Comparison of ENCODE assay signal across 1 cellular context in the genomic region with DNA sequence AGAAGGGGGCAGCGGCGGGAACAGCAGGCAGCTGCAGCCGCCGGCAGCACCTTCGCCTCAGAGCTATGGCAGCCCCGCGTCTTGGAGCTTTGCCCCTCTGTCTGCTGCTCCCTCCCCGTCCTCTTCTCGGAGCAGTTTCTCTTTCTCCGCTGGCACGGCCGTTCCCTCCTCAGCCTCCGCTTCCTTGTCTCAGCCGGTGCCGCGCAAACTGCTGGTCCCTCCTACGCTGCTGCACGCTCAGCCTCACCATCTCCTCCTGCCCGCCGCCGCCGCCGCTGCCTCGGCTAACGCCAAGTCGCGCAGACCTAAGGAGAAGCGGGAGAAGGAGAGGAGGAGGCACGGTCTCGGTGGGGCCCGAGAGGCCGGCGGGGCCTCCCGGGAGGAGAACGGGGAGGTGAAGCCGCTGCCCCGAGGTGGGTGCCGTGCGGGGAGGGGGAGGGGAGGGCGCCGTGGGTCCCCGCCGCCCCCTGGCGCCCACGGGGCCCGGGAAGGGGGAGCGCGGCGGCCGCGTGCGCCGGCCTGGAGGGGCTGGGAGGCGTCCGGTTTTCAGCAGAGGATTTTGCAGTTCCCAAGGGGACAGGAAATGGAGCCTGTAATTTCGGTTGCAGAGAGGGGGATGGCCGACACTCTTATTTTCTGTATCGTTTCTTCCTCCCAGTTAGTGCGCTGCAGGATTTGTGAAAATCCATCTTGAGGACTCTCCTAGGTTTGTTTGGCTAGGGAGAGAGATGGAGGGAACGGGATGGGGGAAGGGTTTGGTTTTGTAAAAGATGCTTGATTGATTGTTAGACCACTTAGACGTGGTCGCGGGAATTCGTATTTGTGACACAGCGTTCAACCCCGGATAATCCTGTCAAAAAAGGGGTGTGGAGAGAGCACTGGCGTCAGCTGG.
TF ChIP-seq lines count a peak whose summit lies in the region.

No MANE protein-coding gene starts in this region.

TF ChIP-seq in HepG2, 621 proteins besides CTCF, POLR2A, EP300 and RAD21 (continued from another document and continues in another):
- 0 out of 2 replicates have a peak, but pooled peaks have one; percentile 27 for TF ChIP-seq HBP1 (CRISPR knock-in tag; IDR thresholded peaks at IDR 0.05; ENCODE audit: low read depth)
- no peak; the same call in 1 of the 2 replicates for TF ChIP-seq ZFP36L1 (CRISPR knock-in tag; IDR thresholded peaks at IDR 0.05)
- TF ChIP-seq ZNF790 (CRISPR knock-in tag; IDR thresholded peaks at IDR 0.05; ENCODE audit: borderline replicate concordance) = 0 out of 2 replicates have a peak, but pooled peaks have one; percentile 43
- TF ChIP-seq RARA (CRISPR knock-in tag; IDR thresholded peaks at IDR 0.05) = 0 out of 2 replicates have a peak, but pooled peaks have one; percentile 3
- TF ChIP-seq, protein P1, sequence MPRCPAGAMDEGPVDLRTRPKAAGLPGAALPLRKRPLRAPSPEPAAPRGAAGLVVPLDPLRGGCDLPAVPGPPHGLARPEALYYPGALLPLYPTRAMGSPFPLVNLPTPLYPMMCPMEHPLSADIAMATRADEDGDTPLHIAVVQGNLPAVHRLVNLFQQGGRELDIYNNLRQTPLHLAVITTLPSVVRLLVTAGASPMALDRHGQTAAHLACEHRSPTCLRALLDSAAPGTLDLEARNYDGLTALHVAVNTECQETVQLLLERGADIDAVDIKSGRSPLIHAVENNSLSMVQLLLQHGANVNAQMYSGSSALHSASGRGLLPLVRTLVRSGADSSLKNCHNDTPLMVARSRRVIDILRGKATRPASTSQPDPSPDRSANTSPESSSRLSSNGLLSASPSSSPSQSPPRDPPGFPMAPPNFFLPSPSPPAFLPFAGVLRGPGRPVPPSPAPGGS (CRISPR knock-in tag; IDR thresholded peaks at IDR 0.05) = peak; percentile 49; the same call in 1 of the 2 replicates
- TF ChIP-seq, protein P2, sequence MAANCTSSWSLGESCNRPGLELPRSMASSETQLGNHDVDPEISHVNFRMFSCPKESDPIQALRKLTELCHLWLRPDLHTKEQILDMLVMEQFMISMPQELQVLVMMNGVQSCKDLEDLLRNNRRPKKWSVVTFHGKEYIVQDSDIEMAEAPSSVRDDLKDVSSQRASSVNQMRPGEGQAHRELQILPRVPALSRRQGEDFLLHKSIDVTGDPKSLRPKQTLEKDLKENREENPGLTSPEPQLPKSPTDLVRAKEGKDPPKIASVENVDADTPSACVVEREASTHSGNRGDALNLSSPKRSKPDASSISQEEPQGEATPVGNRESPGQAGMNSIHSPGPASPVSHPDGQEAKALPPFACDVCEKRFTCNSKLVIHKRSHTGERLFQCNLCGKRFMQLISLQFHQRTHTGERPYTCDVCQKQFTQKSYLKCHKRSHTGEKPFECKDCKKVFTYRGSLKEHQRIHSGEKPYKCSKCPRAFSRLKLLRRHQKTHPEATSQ (CRISPR knock-in tag; IDR thresholded peaks at IDR 0.05; ENCODE audit: borderline replicate concordance) = peak; percentile 61; the same call in 1 of the 2 replicates
- TF ChIP-seq ZNF101 (CRISPR knock-in tag; IDR thresholded peaks at IDR 0.05; ENCODE audit: borderline replicate concordance, low read depth) = 0 out of 2 replicates have a peak, but pooled peaks have one; percentile 39
- peak; percentile 63 for TF ChIP-seq PATZ1 (CRISPR knock-in tag; IDR thresholded peaks at IDR 0.05)
- peak; percentile 75 for TF ChIP-seq ZNF292 (CRISPR knock-in tag; IDR thresholded peaks at IDR 0.05; ENCODE audit: borderline replicate concordance, low read depth)
- peak; percentile 25 for TF ChIP-seq SRSF1 (optimal IDR thresholded peaks at IDR 0.05; ENCODE audit: low read depth, low read length)
- TF ChIP-seq ZNF343 (CRISPR knock-in tag; IDR thresholded peaks at IDR 0.05) = peak; percentile 26; the same call in 1 of the 2 replicates
- TF ChIP-seq FOXP1 (IDR thresholded peaks at IDR 0.05) = no peak
- no peak for TF ChIP-seq FOXP1 (CRISPR knock-in tag; IDR thresholded peaks at IDR 0.05)
- TF ChIP-seq ZNF782 (CRISPR knock-in tag; IDR thresholded peaks at IDR 0.05; ENCODE audit: borderline replicate concordance) = peak; percentile 39; the same call in 1 of the 2 replicates
- no peak for TF ChIP-seq ZNF720 (CRISPR knock-in tag; IDR thresholded peaks at IDR 0.05)
- TF ChIP-seq TARDBP (CRISPR knock-in tag; IDR thresholded peaks at IDR 0.05) = peak; percentile 47; the same call in 1 of the 2 replicates
- TF ChIP-seq MTERF4 (CRISPR knock-in tag; IDR thresholded peaks at IDR 0.05) = 0 out of 2 replicates have a peak, but pooled peaks have one; percentile 77
- peak; percentile 12; the same call in 1 of the 2 replicates for TF ChIP-seq ZSCAN25 (CRISPR knock-in tag; IDR thresholded peaks at IDR 0.05)
- TF ChIP-seq PAX8 (CRISPR knock-in tag; IDR thresholded peaks at IDR 0.05; ENCODE audit: borderline replicate concordance) = 0 out of 2 replicates have a peak, but pooled peaks have one; percentile 30
- no peak for TF ChIP-seq EZH2 (conservative IDR thresholded peaks at IDR 0.05; ENCODE audit: low read depth, low read length)
- TF ChIP-seq TAF1 (CRISPR knock-in tag; IDR thresholded peaks at IDR 0.05) = peak; percentile 51; the same call in 1 of the 2 replicates
- TF ChIP-seq BORCS8-MEF2B (CRISPR knock-in tag; IDR thresholded peaks at IDR 0.05) = peak; percentile 68
- TF ChIP-seq SMARCC2 (IDR thresholded peaks at IDR 0.05) = no peak
- 0 out of 2 replicates have a peak, but pooled peaks have one; percentile 20 for TF ChIP-seq ETV6 (CRISPR knock-in tag; conservative IDR thresholded peaks at IDR 0.05)
- peak; percentile 49 for TF ChIP-seq ZMAT3 (CRISPR knock-in tag; conservative IDR thresholded peaks at IDR 0.05)
- peak; percentile 88 for TF ChIP-seq NCOA1 (CRISPR knock-in tag; IDR thresholded peaks at IDR 0.05)
- TF ChIP-seq, protein P3, sequence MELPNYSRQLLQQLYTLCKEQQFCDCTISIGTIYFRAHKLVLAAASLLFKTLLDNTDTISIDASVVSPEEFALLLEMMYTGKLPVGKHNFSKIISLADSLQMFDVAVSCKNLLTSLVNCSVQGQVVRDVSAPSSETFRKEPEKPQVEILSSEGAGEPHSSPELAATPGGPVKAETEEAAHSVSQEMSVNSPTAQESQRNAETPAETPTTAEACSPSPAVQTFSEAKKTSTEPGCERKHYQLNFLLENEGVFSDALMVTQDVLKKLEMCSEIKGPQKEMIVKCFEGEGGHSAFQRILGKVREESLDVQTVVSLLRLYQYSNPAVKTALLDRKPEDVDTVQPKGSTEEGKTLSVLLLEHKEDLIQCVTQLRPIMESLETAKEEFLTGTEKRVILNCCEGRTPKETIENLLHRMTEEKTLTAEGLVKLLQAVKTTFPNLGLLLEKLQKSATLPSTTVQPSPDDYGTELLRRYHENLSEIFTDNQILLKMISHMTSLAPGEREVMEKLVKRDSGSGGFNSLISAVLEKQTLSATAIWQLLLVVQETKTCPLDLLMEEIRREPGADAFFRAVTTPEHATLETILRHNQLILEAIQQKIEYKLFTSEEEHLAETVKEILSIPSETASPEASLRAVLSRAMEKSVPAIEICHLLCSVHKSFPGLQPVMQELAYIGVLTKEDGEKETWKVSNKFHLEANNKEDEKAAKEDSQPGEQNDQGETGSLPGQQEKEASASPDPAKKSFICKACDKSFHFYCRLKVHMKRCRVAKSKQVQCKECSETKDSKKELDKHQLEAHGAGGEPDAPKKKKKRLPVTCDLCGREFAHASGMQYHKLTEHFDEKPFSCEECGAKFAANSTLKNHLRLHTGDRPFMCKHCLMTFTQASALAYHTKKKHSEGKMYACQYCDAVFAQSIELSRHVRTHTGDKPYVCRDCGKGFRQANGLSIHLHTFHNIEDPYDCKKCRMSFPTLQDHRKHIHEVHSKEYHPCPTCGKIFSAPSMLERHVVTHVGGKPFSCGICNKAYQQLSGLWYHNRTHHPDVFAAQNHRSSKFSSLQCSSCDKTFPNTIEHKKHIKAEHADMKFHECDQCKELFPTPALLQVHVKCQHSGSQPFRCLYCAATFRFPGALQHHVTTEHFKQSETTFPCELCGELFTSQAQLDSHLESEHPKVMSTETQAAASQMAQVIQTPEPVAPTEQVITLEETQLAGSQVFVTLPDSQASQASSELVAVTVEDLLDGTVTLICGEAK (IDR thresholded peaks at IDR 0.05) = no peak
- TF ChIP-seq, protein P3 (CRISPR knock-in tag; IDR thresholded peaks at IDR 0.05) = 0 out of 2 replicates have a peak, but pooled peaks have one; percentile 55
- TF ChIP-seq MED13 (CRISPR knock-in tag; IDR thresholded peaks at IDR 0.05) = peak; percentile 66; the same call in 1 of the 2 replicates
- peak; percentile 93; the same call in 1 of the 2 replicates for TF ChIP-seq ZNF414 (CRISPR knock-in tag; IDR thresholded peaks at IDR 0.05)
- TF ChIP-seq NCOA2 (CRISPR knock-in tag; IDR thresholded peaks at IDR 0.05) = no peak
- peak; percentile 43; the same call in 1 of the 2 replicates for TF ChIP-seq HNF1B (CRISPR knock-in tag; IDR thresholded peaks at IDR 0.05)
- no peak for TF ChIP-seq REPIN1 (CRISPR knock-in tag; IDR thresholded peaks at IDR 0.05; ENCODE audit: borderline replicate concordance, low read depth)
- TF ChIP-seq ZSCAN21 (CRISPR knock-in tag; IDR thresholded peaks at IDR 0.05; ENCODE audit: borderline replicate concordance) = peak; percentile 74; the same call in 1 of the 2 replicates
- peak; percentile 8 for TF ChIP-seq SKI (IDR thresholded peaks at IDR 0.05; ENCODE audit: partially characterized antibody)
